ENCODE assay signal across 12 cellular contexts in genomic region chr7:116957874-116958273, GRCh38. TPM values are rescaled to one million over a fixed set of nuclear protein-coding genes. Genes with fewer than 3 reads are reported as not detected.
DNase-seq lines count a peak whose midpoint lies in the region; ATAC-seq and TF ChIP-seq lines count a peak whose summit lies in the region.
"Had no signal": no experiment of that assay in that cellular context is flagged by ENCODE, and none has a peak within 500 bp of the region (broad histone marks: within the 10 kb centered on the region; RNA-seq: fewer than 3 reads in every experiment).

No MANE protein-coding gene starts in this region.

- H3K79me2 ChIP-seq in smooth muscle cell (ENCODE audit: low read depth): peaks cover 82% of the 10 kb centered on the region

- no peak overlapping the region for H3K9ac ChIP-seq in smooth muscle cell (ENCODE audit: low read depth)
- H3K9ac ChIP-seq: BLaER1 treated with 17β-estradiol and CSF1 and Interleukin-3, amounts not matched to agents 10 nM and 100 nM had no signal

- H3K4me2 ChIP-seq in smooth muscle cell: no peak overlapping the region
- H3K4me2 ChIP-seq: BLaER1 treated with 17β-estradiol and CSF1 and Interleukin-3, amounts not matched to agents 10 nM and 100 nM had no signal

- H2AFZ ChIP-seq in smooth muscle cell (ENCODE audit: low read depth): no peak overlapping the region

- peaks cover 6% of the 10 kb centered on the region for H3K4me1 ChIP-seq in smooth muscle cell (ENCODE audit: low read depth)

- H3K27ac ChIP-seq in smooth muscle cell (ENCODE audit: low read depth): no peak overlapping the region
- H3K27ac ChIP-seq: BLaER1 treated with 17β-estradiol and CSF1 and Interleukin-3, amounts not matched to agents 10 nM and 100 nM had no signal

- H3K27me3 Mint-ChIP-seq in naive thymus-derived CD8-positive, alpha-beta T cell: no peaks in the 10 kb centered on the region

- H3K4me1 Mint-ChIP-seq in naive thymus-derived CD8-positive, alpha-beta T cell: peaks cover 11 to 29% (median 16%) of the 10 kb centered on the region in 4 donors

- POLR2A ChIA-PET in naive thymus-derived CD8-positive, alpha-beta T cell (lab: Charles Lee): no interaction called here

- ATAC-seq in GM18517 (IDR thresholded peaks at IDR 0.05; ENCODE audit: unreplicated experiment) (peak; percentile 48), GM21423 (IDR thresholded peaks at IDR 0.05; ENCODE audit: unreplicated experiment) (peak; percentile 39), HG03066 (IDR thresholded peaks at IDR 0.05; ENCODE audit: low read depth, unreplicated experiment) (peak; percentile 32), left ventricle myocardium superior (no peak)
- no peak for ATAC-seq in naive thymus-derived CD8-positive, alpha-beta T cell

- H3K36me3 Mint-ChIP-seq in naive thymus-derived CD8-positive, alpha-beta T cell: no peaks in the 10 kb centered on the region

- peaks cover 3% of the 10 kb centered on the region for H3F3A ChIP-seq in smooth muscle cell (ENCODE audit: low read depth)

- in situ Hi-C loops in KBM-7 (cut with MboI; ENCODE audit: low pct_unique_long_range_greater_than_20kb, low sequenced_read_pairs): no loop called here

- no peak overlapping the region for H3K4me3 ChIP-seq in smooth muscle cell
- H3K4me3 ChIP-seq: BLaER1 treated with 17β-estradiol and CSF1 and Interleukin-3, amounts not matched to agents 10 nM and 100 nM; left ventricle myocardium inferior had no signal

- intact Hi-C loops in left ventricle myocardium superior (cut with micrococcal nuclease): no loop called here

- DNase-seq in RPMI8226: peak; percentile 33
- no peak for DNase-seq in left ventricle myocardium superior
- DNase-seq in KBM-7: no peak
- no peak for DNase-seq in naive thymus-derived CD8-positive, alpha-beta T cell
- DNase-seq in smooth muscle cell (lab: John Stamatoyannopoulos, UW; ENCODE audit: unreplicated experiment): no peak
- DNase-seq: effector memory CD4-positive, alpha-beta T cell; left ventricle myocardium inferior; NCI-H1436 had no signal

- H3K27ac Mint-ChIP-seq in naive thymus-derived CD8-positive, alpha-beta T cell: no peak overlapping the region

- no peak overlapping the region for H3K4me3 Mint-ChIP-seq in naive thymus-derived CD8-positive, alpha-beta T cell

- H3K9me3 Mint-ChIP-seq in naive thymus-derived CD8-positive, alpha-beta T cell: no peaks in the 10 kb centered on the region

- peaks cover 47% of the 10 kb centered on the region for H4K20me1 ChIP-seq in smooth muscle cell (ENCODE audit: low read depth)

- WGBS in smooth muscle cell (ENCODE audit: low lambda C conversion rate): 87% methylated on average over 2 of the region's 2 CpGs

- no peak for TF ChIP-seq CTCF in smooth muscle cell (IDR thresholded peaks at IDR 0.05; ENCODE audit: borderline replicate concordance, insufficient read depth, poor library complexity, severe bottlenecking)

- no peaks in the 10 kb centered on the region for H3K36me3 ChIP-seq in smooth muscle cell (ENCODE audit: low read depth)
- H3K36me3 ChIP-seq: BLaER1 treated with 17β-estradiol and CSF1 and Interleukin-3, amounts not matched to agents 10 nM and 100 nM; left ventricle myocardium inferior had no signal

- no peaks in the 10 kb centered on the region for H3K9me3 ChIP-seq in smooth muscle cell (replicated peaks; ENCODE audit: low read depth)
- H3K9me3 ChIP-seq: BLaER1 treated with 17β-estradiol and CSF1 and Interleukin-3, amounts not matched to agents 10 nM and 100 nM; left ventricle myocardium inferior had no signal

- H3K27me3 ChIP-seq in smooth muscle cell (ENCODE audit: low read depth): no peaks in the 10 kb centered on the region

RNA-seq across cellular contexts. Expression of gene ST7, which starts 4.6 kb away (rescaled TPM):
- total RNA-seq in left ventricle myocardium superior: 31.4 TPM
- 1 to 10 TPM; 3.0 to 5.0 TPM for total RNA-seq in naive thymus-derived CD8-positive, alpha-beta T cell
- polyA plus RNA-seq in naive thymus-derived CD8-positive, alpha-beta T cell: 1 to 10 TPM; 1.3 to 5.3 (median 1.9) TPM
- 23.2 and 35.5 TPM in 2 replicates for total RNA-seq in smooth muscle cell
- polyA plus RNA-seq in smooth muscle cell: 25.1 and 26.1 TPM in 2 replicates

Comparison
In these comparisons a context has a peak if more than half of its experiments do, and no peak if none do; other contexts are left out.
1. ATAC-seq: peak in GM18517 (single experiment), GM21423 (single experiment) and HG03066 (single experiment); none in left ventricle myocardium superior (single experiment) and naive thymus-derived CD8-positive, alpha-beta T cell (0 of 2).